ENCODE assay signal across 11 cellular contexts in the genomic region with DNA sequence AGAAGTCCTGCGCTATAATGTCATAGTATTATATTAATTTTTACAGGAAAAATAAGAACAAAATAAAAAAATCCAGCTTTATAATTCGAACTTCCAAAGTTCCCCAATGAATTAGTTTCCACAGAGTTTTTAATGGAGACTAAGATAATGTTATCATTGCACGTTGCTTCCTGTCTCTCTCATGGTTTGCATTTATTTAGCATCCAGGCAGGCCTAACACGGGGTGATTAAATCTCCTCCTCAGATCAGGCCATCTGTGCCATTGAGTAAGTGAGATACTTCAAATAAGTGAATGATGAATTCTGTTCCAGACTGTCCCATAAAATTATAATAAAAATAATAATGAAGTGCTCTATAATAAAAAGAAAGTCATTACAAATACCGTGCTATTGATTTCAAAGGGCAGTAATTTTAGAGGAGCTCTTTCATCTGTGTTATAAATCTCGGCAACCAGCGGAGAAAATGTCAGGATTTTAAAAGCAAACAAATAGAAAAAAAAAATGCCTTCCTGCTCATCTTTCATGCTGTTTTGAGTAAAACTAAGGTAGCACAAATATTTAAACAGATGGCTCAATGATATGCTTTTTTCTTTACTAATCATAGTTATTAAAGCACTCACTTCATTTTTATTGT.
DNase-seq lines count a peak whose midpoint lies in the region; ATAC-seq and TF ChIP-seq lines count a peak whose summit lies in the region.
"Had no signal": no experiment of that assay in that cellular context is flagged by ENCODE, and none has a peak within 500 bp of the region (broad histone marks: within the 10 kb centered on the region; RNA-seq: fewer than 3 reads in every experiment).

No MANE protein-coding gene starts in this region.

- peak overlapping the region; percentile 72 for H3K27ac ChIP-seq in WERI-Rb-1
- peak overlapping the region; percentile 2 for H3K27ac ChIP-seq in parathyroid adenoma
- H3K27ac ChIP-seq: hepatocyte had no signal

- H3K4me3 Mint-ChIP-seq in chondrocyte (ENCODE audit: unreplicated experiment): no peak overlapping the region
- H3K4me3 Mint-ChIP-seq: activated CD4-positive, alpha-beta T cell treated with anti-CD3 and anti-CD28 coated beads, Interleukin-2, amount 10 ng/mL, durations not matched to agents 24 days and 14 days; activated T-helper 1 cell treated with anti-CD3 and anti-CD28 coated beads, Interleukin-12 subunit alpha, Interleukin-12 subunit beta, Interleukin-2, Interleukin-4 antibody, amounts not matched to agents 30 ng/mL and 10 ng/mL and 1 ng/mL, durations not matched to agents 14 hours and 24 hours and 36 hours had no signal

- H3K36me3 ChIP-seq in HAP-1 (replicated peaks): no peaks in the 10 kb centered on the region
- no peaks in the 10 kb centered on the region for H3K36me3 ChIP-seq in WERI-Rb-1
- H3K36me3 ChIP-seq in parathyroid adenoma (ENCODE audit: control insufficient read depth, insufficient read depth, low read length): no peaks in the 10 kb centered on the region

- peaks cover 7% of the 10 kb centered on the region for H3K9me3 Mint-ChIP-seq in chondrocyte (ENCODE audit: low read depth)
- H3K9me3 Mint-ChIP-seq: activated CD4-positive, alpha-beta T cell treated with anti-CD3 and anti-CD28 coated beads, Interleukin-2, amount 10 ng/mL, durations not matched to agents 24 days and 14 days; activated T-helper 1 cell treated with anti-CD3 and anti-CD28 coated beads, Interleukin-12 subunit alpha, Interleukin-12 subunit beta, Interleukin-2, Interleukin-4 antibody, amounts not matched to agents 30 ng/mL and 10 ng/mL and 1 ng/mL, durations not matched to agents 14 hours and 24 hours and 36 hours had no signal

- H3K9me3 ChIP-seq in HAP-1 (no peaks in the 10 kb centered on the region), WERI-Rb-1 (ENCODE audit: severe bottlenecking) (peaks cover 9% of the 10 kb centered on the region), parathyroid adenoma (ENCODE audit: control insufficient read depth, low read length) (no peaks in the 10 kb centered on the region)

- peak overlapping the region; percentile 47 for H2AFZ ChIP-seq in parathyroid adenoma
- H2AFZ ChIP-seq: hepatocyte had no signal

- peaks cover 3% of the 10 kb centered on the region for H3K36me3 Mint-ChIP-seq in chondrocyte (ENCODE audit: low read depth)

- H3K4me1 ChIP-seq in HAP-1: peaks cover 33% of the 10 kb centered on the region
- no peaks in the 10 kb centered on the region for H3K4me1 ChIP-seq in parathyroid adenoma

- ATAC-seq in GM21737 (IDR thresholded peaks at IDR 0.05; ENCODE audit: unreplicated experiment) (no peak), GM18858 (IDR thresholded peaks at IDR 0.05; ENCODE audit: unreplicated experiment) (no peak)

- TF ChIP-seq CTCF in WERI-Rb-1 (IDR thresholded peaks at IDR 0.05; ENCODE audit: low read depth, low read length) (no peak), parathyroid adenoma (IDR thresholded peaks at IDR 0.05) (no peak), chondrocyte (IDR thresholded peaks at IDR 0.05) (no peak)

- H3K79me2 ChIP-seq in parathyroid adenoma: no peaks in the 10 kb centered on the region
- H3K79me2 ChIP-seq: hepatocyte had no signal

- no peak overlapping the region for H3K4me2 ChIP-seq in parathyroid adenoma (ENCODE audit: low read length)
- H3K4me2 ChIP-seq: hepatocyte had no signal

- H3K9ac ChIP-seq in parathyroid adenoma: no peak overlapping the region

- peaks cover 38% of the 10 kb centered on the region for H3K4me1 Mint-ChIP-seq in chondrocyte (ENCODE audit: low read depth)
- H3K4me1 Mint-ChIP-seq: activated CD4-positive, alpha-beta T cell treated with anti-CD3 and anti-CD28 coated beads, Interleukin-2, amount 10 ng/mL, durations not matched to agents 24 days and 14 days had no signal

- in situ Hi-C loops in HAP-1 (cut with MboI; ENCODE audit: low sequenced_read_pairs): no loop called here

- H3K4me3 ChIP-seq in HAP-1 (no peak overlapping the region), WERI-Rb-1 (ENCODE audit: low read depth, low read length) (no peak overlapping the region), parathyroid adenoma (ENCODE audit: low read depth, low read length) (no peak overlapping the region)
- H3K4me3 ChIP-seq: hepatocyte had no signal

- H3K27ac Mint-ChIP-seq in chondrocyte (ENCODE audit: unreplicated experiment): no peak overlapping the region
- H3K27ac Mint-ChIP-seq: activated CD4-positive, alpha-beta T cell treated with anti-CD3 and anti-CD28 coated beads, Interleukin-2, amount 10 ng/mL, durations not matched to agents 24 days and 14 days; activated T-helper 1 cell treated with anti-CD3 and anti-CD28 coated beads, Interleukin-12 subunit alpha, Interleukin-12 subunit beta, Interleukin-2, Interleukin-4 antibody, amounts not matched to agents 30 ng/mL and 10 ng/mL and 1 ng/mL, durations not matched to agents 14 hours and 24 hours and 36 hours had no signal

- H3K27me3 Mint-ChIP-seq in chondrocyte (ENCODE audit: low read depth): no peaks in the 10 kb centered on the region
- H3K27me3 Mint-ChIP-seq: activated CD4-positive, alpha-beta T cell treated with anti-CD3 and anti-CD28 coated beads, Interleukin-2, amount 10 ng/mL, durations not matched to agents 24 days and 14 days had no signal

- H3K27me3 ChIP-seq in HAP-1 (ENCODE audit: low read depth) (no peaks in the 10 kb centered on the region), WERI-Rb-1 (ENCODE audit: insufficient read depth, low read depth, severe bottlenecking) (no peaks in the 10 kb centered on the region), parathyroid adenoma (ENCODE audit: control insufficient read depth, insufficient read depth, low read length) (no peaks in the 10 kb centered on the region)
- H3K27me3 ChIP-seq: hepatocyte had no signal

- DNase-seq in HAP-1 (ENCODE audit: low spot score in 2 of 2) (peak; percentile 30 to 56), NCI-H2171 (lab: John Stamatoyannopoulos, UW) (peak; percentile 38), WERI-Rb-1 (peak; percentile 13), chondrocyte (ENCODE audit: low spot score) (no peak)
- DNase-seq: activated CD4-positive, alpha-beta T cell treated with anti-CD3 and anti-CD28 coated beads, Interleukin-2, amount 10 ng/mL, durations not matched to agents 24 days and 14 days; SW 1271 had no signal
